26 cellular contexts compared by ENCODE assay signal in genomic region chrX:120731386-120731785, GRCh38.
"Had no signal": no experiment of that assay in that cellular context is flagged by ENCODE, and none has a peak within 500 bp of the region (broad histone marks: within the 10 kb centered on the region; RNA-seq: fewer than 3 reads in every experiment).

No MANE protein-coding gene starts in this region.

- H3K4me1 ChIP-seq: colonic mucosa, esophagus squamous epithelium, gastroesophageal sphincter, right lobe of liver had no signal

- H2AFZ ChIP-seq: hepatocyte had no signal

- H3K79me2 ChIP-seq: hepatocyte had no signal

- H3K9me3 Mint-ChIP-seq: activated B cell treated with CpG ODN at 0.5 μM for 24 hours; activated naive CD4-positive, alpha-beta T cell treated with anti-CD3 and anti-CD28 coated beads, Interleukin-2, amount 50 U/mL, for 72 hours; T-helper 2 cell treated with Interferon-gamma antibody and Interleukin-4, amounts not matched to agents 5 μg/mL and 100 μg/mL, for 36 hours had no signal

- H3K9me3 ChIP-seq: colonic mucosa, esophagus squamous epithelium, gastroesophageal sphincter, right lobe of liver, tibial nerve had no signal

- H3K36me3 ChIP-seq: cardiac muscle cell, colonic mucosa, esophagus squamous epithelium, gastroesophageal sphincter, right lobe of liver, tibial nerve had no signal

- H3K4me3 ChIP-seq: cardiac muscle cell, colonic mucosa, esophagus squamous epithelium, gastroesophageal sphincter, hepatocyte, right lobe of liver, tibial nerve had no signal

- DNase-seq: activated B cell treated with CpG ODN at 0.5 μM for 24 hours; activated CD8-positive, alpha-beta memory T cell treated with anti-CD3 and anti-CD28 coated beads, Interleukin-2, amount 10 ng/mL, durations not matched to agents 7 days and 5 days; activated CD8-positive, alpha-beta T cell treated with anti-CD3 and anti-CD28 coated beads, Interleukin-2, amount 10 ng/mL, durations not matched to agents 7 days and 5 days; activated naive CD4-positive, alpha-beta T cell; activated T-cell treated with anti-CD3 and anti-CD28 coated beads for 4 hours; activated T-cell treated with anti-CD3 and anti-CD28 coated beads, Interleukin-2, amount 50 U/mL, for 72 hours; cerebellar nuclear complex; colonic mucosa; effector CD8-positive, alpha-beta T cell; esophagus squamous epithelium; kidney; left colon; mammary epithelial cell; right lobe of liver; stimulated activated CD4-positive, alpha-beta T cell treated with anti-CD3 and anti-CD28 coated beads, Interleukin-2, amount 100 ng/mL, for 48 hours; stimulated activated naive CD4-positive, alpha-beta T cell treated with Interleukin-2 at 50 U/mL for 16 hours had no signal

- H3K4me2 ChIP-seq: hepatocyte had no signal

- H3K4me3 Mint-ChIP-seq: activated B cell treated with CpG ODN at 0.5 μM for 24 hours; activated CD8-positive, alpha-beta memory T cell treated with anti-CD3 and anti-CD28 coated beads, Interleukin-2, amount 10 ng/mL, durations not matched to agents 7 days and 5 days; activated CD8-positive, alpha-beta T cell treated with anti-CD3 and anti-CD28 coated beads, Interleukin-2, amount 10 ng/mL, durations not matched to agents 7 days and 5 days; activated T-cell treated with anti-CD3 and anti-CD28 coated beads, Interleukin-2, amount 50 U/mL, for 72 hours; brain; nephron; T-helper 2 cell treated with Interferon-gamma antibody and Interleukin-4, amounts not matched to agents 5 μg/mL and 100 μg/mL, for 36 hours had no signal

- H3K27me3 Mint-ChIP-seq: activated B cell treated with CpG ODN at 0.5 μM for 24 hours, brain, progenitor cell of endocrine pancreas had no signal

- ATAC-seq: activated CD8-positive, alpha-beta memory T cell treated with anti-CD3 and anti-CD28 coated beads, Interleukin-2, amount 10 ng/mL, durations not matched to agents 7 days and 5 days; activated CD8-positive, alpha-beta T cell treated with anti-CD3 and anti-CD28 coated beads, Interleukin-2, amount 10 ng/mL, durations not matched to agents 7 days and 5 days; activated naive CD4-positive, alpha-beta T cell treated with anti-CD3 and anti-CD28 coated beads, Interleukin-2, amount 50 U/mL, for 72 hours; activated T-cell treated with anti-CD3 and anti-CD28 coated beads, Interleukin-2, amount 50 U/mL, for 72 hours; gastroesophageal sphincter; left colon; right lobe of liver had no signal

- H3K4me1 Mint-ChIP-seq: activated CD8-positive, alpha-beta memory T cell treated with anti-CD3 and anti-CD28 coated beads, Interleukin-2, amount 10 ng/mL, durations not matched to agents 7 days and 5 days; brain had no signal

- H3K27ac ChIP-seq: cardiac muscle cell, colonic mucosa, epithelial cell of prostate, esophagus squamous epithelium, gastroesophageal sphincter, hepatocyte, right lobe of liver, tibial nerve had no signal

- H3K36me3 Mint-ChIP-seq: activated CD8-positive, alpha-beta memory T cell treated with anti-CD3 and anti-CD28 coated beads, Interleukin-2, amount 10 ng/mL, durations not matched to agents 7 days and 5 days; activated naive CD4-positive, alpha-beta T cell treated with anti-CD3 and anti-CD28 coated beads, Interleukin-2, amount 50 U/mL, for 72 hours; brain had no signal

- H3K27ac Mint-ChIP-seq: activated B cell treated with CpG ODN at 0.5 μM for 24 hours; activated CD8-positive, alpha-beta memory T cell treated with anti-CD3 and anti-CD28 coated beads, Interleukin-2, amount 10 ng/mL, durations not matched to agents 7 days and 5 days; activated CD8-positive, alpha-beta T cell treated with anti-CD3 and anti-CD28 coated beads, Interleukin-2, amount 10 ng/mL, durations not matched to agents 7 days and 5 days; activated naive CD4-positive, alpha-beta T cell treated with anti-CD3 and anti-CD28 coated beads, Interleukin-2, amount 50 U/mL, for 72 hours; activated T-cell treated with anti-CD3 and anti-CD28 coated beads, Interleukin-2, amount 50 U/mL, for 72 hours; brain; nephron; progenitor cell of endocrine pancreas; T-helper 2 cell treated with Interferon-gamma antibody and Interleukin-4, amounts not matched to agents 5 μg/mL and 100 μg/mL, for 36 hours had no signal

- H3K27me3 ChIP-seq: cardiac muscle cell, colonic mucosa, esophagus squamous epithelium, gastroesophageal sphincter, hepatocyte, right lobe of liver, tibial nerve had no signal
